Comparison of ENCODE assay signal across 13 cellular contexts in genomic region chr4:8177544-8177943, GRCh38.
"Had no signal": no experiment of that assay in that cellular context is flagged by ENCODE, and none has a peak within 500 bp of the region (broad histone marks: within the 10 kb centered on the region; RNA-seq: fewer than 3 reads in every experiment).

No MANE protein-coding gene starts in this region.

- H3K4me1 ChIP-seq: parathyroid adenoma, thyroid gland had no signal

- H3K36me3 ChIP-seq: colonic mucosa, left lung, lower lobe of right lung, prostate gland, suprapubic skin, thyroid gland had no signal

- H3K9me3 Mint-ChIP-seq: memory B cell, nephron had no signal

- DNase-seq: cerebellar nuclear complex; colonic mucosa; midbrain; stimulated activated CD4-positive, alpha-beta T cell treated with anti-CD3 and anti-CD28 coated beads, Interleukin-12 subunit alpha, Interleukin-12 subunit beta, amount 100 ng/mL, for 4 hours had no signal

- H3K27me3 ChIP-seq: colonic mucosa, thyroid gland had no signal

- H3K27ac Mint-ChIP-seq: memory B cell had no signal

- H3K4me3 ChIP-seq: colonic mucosa, left lung, lower lobe of right lung, prostate gland, skin epidermis, suprapubic skin, thyroid gland had no signal

- H3K9me3 ChIP-seq: colonic mucosa, left lung, lower lobe of right lung, prostate gland, suprapubic skin, thyroid gland had no signal

- H3K27ac ChIP-seq: colonic mucosa, left lung, lower lobe of right lung, parathyroid adenoma, prostate gland, skin epidermis, suprapubic skin, thyroid gland had no signal

- H3K4me3 Mint-ChIP-seq: memory B cell had no signal

- H3K27me3 Mint-ChIP-seq: memory B cell had no signal
